ENCODE assay signal across 11 cellular contexts in genomic region chr16:81608515-81609209, GRCh38.
DNase-seq lines count a peak whose midpoint lies in the region; ATAC-seq, FAIRE-seq and TF ChIP-seq lines count a peak whose summit lies in the region.
"Had no signal": no experiment of that assay in that cellular context is flagged by ENCODE, and none has a peak within 500 bp of the region (broad histone marks: within the 10 kb centered on the region; RNA-seq: fewer than 3 reads in every experiment).

No MANE protein-coding gene starts in this region.

- H3K36me3 Mint-ChIP-seq in astrocyte (ENCODE audit: low read depth, unreplicated experiment), result peaks cover 5% of the 10 kb centered on the region
- peaks cover 15% of the 10 kb centered on the region for H3K36me3 Mint-ChIP-seq in activated CD8-positive, alpha-beta T cell treated with anti-CD3 and anti-CD28 coated beads, Interleukin-2, amount 10 ng/mL, durations not matched to agents 7 days and 5 days (ENCODE audit: low read depth)

- H3K27ac ChIP-seq in astrocyte (ENCODE audit: low read depth, low read length) (peak overlapping the region; percentile 38), small intestine (ENCODE audit: low read depth in 1 of 2, low read length in 1 of 2) (no peak overlapping the region)
- H3K27ac ChIP-seq: HL-60 had no signal

- DNase-seq in ACHN (peak; percentile 21), GM20000 (ENCODE audit: low spot score) (peak; percentile 54), astrocyte (ENCODE audit: low read depth) (peak; percentile 81), kidney tubule cell (ENCODE audit: low spot score) (peak; percentile 58), iPS-NIHi7 (ENCODE audit: extremely low spot score) (no peak), small intestine (no peak), NCI-H748 (lab: John Stamatoyannopoulos, UW; ENCODE audit: unreplicated experiment) (no peak)
- no peak for DNase-seq in activated CD8-positive, alpha-beta T cell treated with anti-CD3 and anti-CD28 coated beads, Interleukin-2, amount 10 ng/mL, durations not matched to agents 7 days and 5 days
- DNase-seq: activated CD4-positive, alpha-beta T cell treated with anti-CD3 and anti-CD28 coated beads for 48 hours; cerebellar nuclear complex had no signal

- FAIRE-seq in astrocyte (lab: Jason Lieb, UNC) (peak; percentile 96), small intestine (lab: Jason Lieb, UNC) (no peak)

- CTCF ChIA-PET in activated CD8-positive, alpha-beta T cell treated with anti-CD3 and anti-CD28 coated beads, Interleukin-2, amount 10 ng/mL, durations not matched to agents 7 days and 5 days (lab: Charles Lee), result no interaction called here

- peak overlapping the region; percentile 31 for H3K9ac ChIP-seq in astrocyte (ENCODE audit: low read length)

- in situ Hi-C loops in ACHN (cut with HindIII; ENCODE audit: low pct_ligation_motif_present, low pct_unique_long_range_greater_than_20kb, low sequenced_read_pairs), result no loop called here

- H3K4me1 Mint-ChIP-seq in astrocyte (ENCODE audit: low read depth, unreplicated experiment), result peaks cover 61% of the 10 kb centered on the region
- H3K4me1 Mint-ChIP-seq in activated CD8-positive, alpha-beta T cell treated with anti-CD3 and anti-CD28 coated beads, Interleukin-2, amount 10 ng/mL, durations not matched to agents 7 days and 5 days (ENCODE audit: low read depth), result no peaks in the 10 kb centered on the region

- peaks cover 35% of the 10 kb centered on the region for H3K4me1 ChIP-seq in astrocyte (ENCODE audit: insufficient read depth, low read length)
- H3K4me1 ChIP-seq in small intestine (ENCODE audit: control insufficient read depth in 2 of 2, insufficient read depth in 1 of 2, low read depth in 1 of 2, low read length in 1 of 2), result peaks cover 0 to 6% of the 10 kb centered on the region in 2 donors

- peaks cover 1% of the 10 kb centered on the region for H3K9me3 Mint-ChIP-seq in astrocyte (ENCODE audit: unreplicated experiment)
- H3K9me3 Mint-ChIP-seq in activated CD8-positive, alpha-beta T cell treated with anti-CD3 and anti-CD28 coated beads, Interleukin-2, amount 10 ng/mL, durations not matched to agents 7 days and 5 days (ENCODE audit: insufficient read depth), result no peaks in the 10 kb centered on the region

- peaks cover 2% of the 10 kb centered on the region for H3K36me3 ChIP-seq in astrocyte (ENCODE audit: insufficient read depth, low read length)
- H3K36me3 ChIP-seq in small intestine (ENCODE audit: control insufficient read depth in 2 of 2, insufficient read depth in 2 of 2, low read length in 2 of 2), result peaks cover 0 to 10% of the 10 kb centered on the region in 2 donors

- no peak overlapping the region for H2AFZ ChIP-seq in astrocyte (ENCODE audit: low read depth, low read length)

- H3K9me3 ChIP-seq in astrocyte (ENCODE audit: insufficient read depth, low read depth, low read length) (no peaks in the 10 kb centered on the region), small intestine (ENCODE audit: control insufficient read depth, low read depth) (no peaks in the 10 kb centered on the region)

- no peaks in the 10 kb centered on the region for H3K27me3 Mint-ChIP-seq in astrocyte (ENCODE audit: low read depth, unreplicated experiment)
- no peaks in the 10 kb centered on the region for H3K27me3 Mint-ChIP-seq in activated CD8-positive, alpha-beta T cell treated with anti-CD3 and anti-CD28 coated beads, Interleukin-2, amount 10 ng/mL, durations not matched to agents 7 days and 5 days (ENCODE audit: low read depth)

- peaks cover 26% of the 10 kb centered on the region for H3K79me2 ChIP-seq in astrocyte (ENCODE audit: insufficient read depth, low read length)

- peaks cover 84% of the 10 kb centered on the region for H4K20me1 ChIP-seq in astrocyte (ENCODE audit: insufficient read depth, low read length)

- no peak for ATAC-seq in activated CD8-positive, alpha-beta T cell treated with anti-CD3 and anti-CD28 coated beads, Interleukin-2, amount 10 ng/mL, durations not matched to agents 7 days and 5 days

- H3K27me3 ChIP-seq in astrocyte (ENCODE audit: insufficient read depth, low read length), result no peaks in the 10 kb centered on the region
- no peaks in the 10 kb centered on the region for H3K27me3 ChIP-seq in small intestine (ENCODE audit: control insufficient read depth in 2 of 2, insufficient read depth in 2 of 2, low read length in 2 of 2)

- WGBS in small intestine, 3 donors, result 76 to 87% (median 85%) methylated on average over 13 of the region's 13 CpGs

- peak overlapping the region; percentile 41 for H3K27ac Mint-ChIP-seq in astrocyte (ENCODE audit: unreplicated experiment)
- no peak overlapping the region for H3K27ac Mint-ChIP-seq in activated CD8-positive, alpha-beta T cell treated with anti-CD3 and anti-CD28 coated beads, Interleukin-2, amount 10 ng/mL, durations not matched to agents 7 days and 5 days

- POLR2A ChIA-PET in activated CD8-positive, alpha-beta T cell treated with anti-CD3 and anti-CD28 coated beads, Interleukin-2, amount 10 ng/mL, durations not matched to agents 7 days and 5 days (lab: Charles Lee), result interaction anchor here (0.9 kb wide), 1 partner anchor 13 kb away, joined by 4 read pairs; no protein-coding TSS in a partner anchor

- peak overlapping the region; percentile 20 for H3K4me3 Mint-ChIP-seq in astrocyte (ENCODE audit: unreplicated experiment)
- H3K4me3 Mint-ChIP-seq in activated CD8-positive, alpha-beta T cell treated with anti-CD3 and anti-CD28 coated beads, Interleukin-2, amount 10 ng/mL, durations not matched to agents 7 days and 5 days, result no peak overlapping the region

- H3K4me3 ChIP-seq in astrocyte (ENCODE audit: insufficient read depth, low read depth, low read length) (no peak overlapping the region), small intestine (ENCODE audit: low read depth in 1 of 2, low read length in 2 of 2) (no peak overlapping the region)

- no peak overlapping the region for H3K4me2 ChIP-seq in astrocyte (ENCODE audit: low read length)

- TF ChIP-seq CTCF in GM20000 (IDR thresholded peaks at IDR 0.05; ENCODE audit: extremely low read depth, missing control alignments), result no peak
- TF ChIP-seq CTCF in astrocyte (IDR thresholded peaks at IDR 0.05; ENCODE audit: insufficient read depth, low read depth, low read length), result no peak

Comparison
In these comparisons a context has a peak if more than half of its experiments do, and no peak if none do; other contexts are left out.
1. DNase-seq: peak in ACHN (single experiment), GM20000 (single experiment), astrocyte (single experiment) and kidney tubule cell (single experiment); none in iPS-NIHi7 (single experiment), small intestine (single experiment), activated CD8-positive, alpha-beta T cell treated with anti-CD3 and anti-CD28 coated beads, Interleukin-2, amount 10 ng/mL, durations not matched to agents 7 days and 5 days (single experiment) and NCI-H748 (single experiment).